32 cellular contexts compared by ENCODE assay signal in genomic region chr4:98381306-98381705, GRCh38.
"Had no signal": no experiment of that assay in that cellular context is flagged by ENCODE, and none has a peak within 500 bp of the region (broad histone marks: within the 10 kb centered on the region; RNA-seq: fewer than 3 reads in every experiment).

No MANE protein-coding gene starts in this region.

- H3K27me3 Mint-ChIP-seq: activated B cell treated with CpG ODN at 0.5 μM for 24 hours; activated CD4-positive, alpha-beta memory T cell treated with anti-CD3 and anti-CD28 coated beads for 36 hours; activated naive CD4-positive, alpha-beta T cell treated with anti-CD3 and anti-CD28 coated beads, Interleukin-2, amount 10 ng/mL, durations not matched to agents 7 days and 5 days; activated naive CD8-positive, alpha-beta T cell; activated naive CD8-positive, alpha-beta T cell treated with anti-CD3 and anti-CD28 coated beads, Interleukin-2, amount 50 U/mL, for 24 hours; brain had no signal

- H3K4me3 Mint-ChIP-seq: activated B cell treated with CpG ODN at 0.5 μM for 24 hours; activated CD4-positive, alpha-beta memory T cell treated with anti-CD3 and anti-CD28 coated beads for 36 hours; activated naive CD4-positive, alpha-beta T cell treated with anti-CD3 and anti-CD28 coated beads, Interleukin-2, amount 10 ng/mL, durations not matched to agents 7 days and 5 days; activated naive CD8-positive, alpha-beta T cell; activated naive CD8-positive, alpha-beta T cell treated with anti-CD3 and anti-CD28 coated beads, Interleukin-2, amount 50 U/mL, for 24 hours; activated T-cell treated with anti-CD3 and anti-CD28 coated beads, Interleukin-2, amount 50 U/mL, for 4 hours; brain had no signal

- H3K9me3 Mint-ChIP-seq: activated B cell treated with CpG ODN at 0.5 μM for 24 hours; activated CD4-positive, alpha-beta memory T cell treated with anti-CD3 and anti-CD28 coated beads for 36 hours; activated naive CD4-positive, alpha-beta T cell treated with anti-CD3 and anti-CD28 coated beads, Interleukin-2, amount 10 ng/mL, durations not matched to agents 7 days and 5 days; activated naive CD8-positive, alpha-beta T cell treated with anti-CD3 and anti-CD28 coated beads, Interleukin-2, amount 50 U/mL, for 24 hours; activated T-cell treated with anti-CD3 and anti-CD28 coated beads, Interleukin-2, amount 50 U/mL, for 4 hours; brain had no signal

- H3K4me3 ChIP-seq: PC-9 had no signal

- H2AFZ ChIP-seq: PC-9 had no signal

- H3K27ac ChIP-seq: PC-9, RWPE1, VCaP had no signal

- H3K4me2 ChIP-seq: PC-9 had no signal

- H3K27ac Mint-ChIP-seq: activated B cell treated with CpG ODN at 0.5 μM for 24 hours; activated CD4-positive, alpha-beta memory T cell treated with anti-CD3 and anti-CD28 coated beads for 36 hours; activated naive CD4-positive, alpha-beta T cell treated with anti-CD3 and anti-CD28 coated beads, Interleukin-2, amount 10 ng/mL, durations not matched to agents 7 days and 5 days; activated naive CD8-positive, alpha-beta T cell; activated naive CD8-positive, alpha-beta T cell treated with anti-CD3 and anti-CD28 coated beads, Interleukin-2, amount 50 U/mL, for 24 hours; brain had no signal

- DNase-seq: activated B cell treated with CpG ODN at 0.5 μM for 24 hours; activated CD4-positive, alpha-beta memory T cell treated with anti-CD3 and anti-CD28 coated beads for 36 hours; activated CD4-positive, alpha-beta T cell treated with anti-CD3 and anti-CD28 coated beads for 4 hours; activated CD4-positive, alpha-beta T cell treated with anti-CD3 and anti-CD28 coated beads, Interleukin-2, amount 50 U/mL, for 1 hour; activated CD4-positive, CD25-positive, alpha-beta regulatory T cell treated with anti-CD3 and anti-CD28 coated beads, Interleukin-2, amount 50 U/mL, for 72 hours; activated CD8-positive, alpha-beta memory T cell treated with anti-CD3 and anti-CD28 coated beads, Interleukin-2, amount 50 U/mL, for 4 hours; activated effector memory CD4-positive, alpha-beta T cell treated with Interleukin-2 at 50 U/mL for 16 hours; activated naive CD4-positive, alpha-beta T cell treated with anti-CD3 and anti-CD28 coated beads, Interleukin-2, amount 10 ng/mL, durations not matched to agents 7 days and 5 days; activated naive CD8-positive, alpha-beta T cell treated with anti-CD3 and anti-CD28 coated beads, Interleukin-2, amount 50 U/mL, for 24 hours; activated T-cell treated with anti-CD3 and anti-CD28 coated beads for 4 hours; activated T-cell treated with anti-CD3 and anti-CD28 coated beads, Interleukin-2, amount 50 U/mL, for 4 hours; anterior cingulate cortex; central memory CD4-positive, alpha-beta T cell; MM.1S; MV-4-11; NCI-H1092; NCI-H1436 treated with DMSO at 0.1 percent for 48 hours; NCI-H1694 treated with DMSO at 0.1 percent for 48 hours; NCI-H2029; NCI-H345; NCI-H524 treated with DMSO at 0.1 percent for 48 hours; PC-9; SIG-M5; SW 1271; T-helper 1 cell; T-helper 2 cell; T-helper 9 cell had no signal

- ATAC-seq: activated naive CD8-positive, alpha-beta T cell treated with anti-CD3 and anti-CD28 coated beads, Interleukin-2, amount 50 U/mL, for 24 hours; activated T-cell treated with anti-CD3 and anti-CD28 coated beads, Interleukin-2, amount 50 U/mL, for 4 hours; Right ventricle myocardium inferior had no signal
